Comparison of ENCODE assay signal across 24 cellular contexts in genomic region chr10:129761981-129762956, GRCh38.
DNase-seq lines count a peak whose midpoint lies in the region; ATAC-seq and TF ChIP-seq lines count a peak whose summit lies in the region.
"Had no signal": no experiment of that assay in that cellular context is flagged by ENCODE, and none has a peak within 500 bp of the region (broad histone marks: within the 10 kb centered on the region; RNA-seq: fewer than 3 reads in every experiment).

No MANE protein-coding gene starts in this region.

- H3K36me3 Mint-ChIP-seq in endodermal cell (ENCODE audit: low read depth) (peaks cover 3% of the 10 kb centered on the region), nephron progenitor cell (ENCODE audit: low read depth) (peaks cover 7% of the 10 kb centered on the region)

- H3K27ac ChIP-seq in right atrium auricular region (no peak overlapping the region), endodermal cell (ENCODE audit: low read depth, low read length) (no peak overlapping the region), vagina (no peak overlapping the region)
- H3K27ac ChIP-seq: dorsolateral prefrontal cortex, heart left ventricle, HL-60, skin epidermis had no signal

- ATAC-seq in left ventricle myocardium superior (no peak), HG02759 (IDR thresholded peaks at IDR 0.05; ENCODE audit: unreplicated experiment) (no peak)
- ATAC-seq: HCT116, heart left ventricle, SK-N-SH treated with all-trans-retinoic acid at 6 μM for 48 hours had no signal

- WGBS in endodermal cell (ENCODE audit: insufficient coverage in 1 of 2, insufficient read length in 1 of 2), 2 experiments = 72 to 80% methylated on average over 18 to 25 of the region's 25 CpGs

- DNase-seq in right atrium auricular region (ENCODE audit: low spot score) (peak; percentile 38), left ventricle myocardium superior (no peak), endodermal cell (peak; percentile 81), nephron progenitor cell (no peak), vagina (ENCODE audit: extremely low spot score in 2 of 2) (peak; percentile 34 to 42)
- no peak for DNase-seq in effector CD8-positive, alpha-beta T cell (lab: John Stamatoyannopoulos, UW)
- DNase-seq in stimulated activated CD4-positive, alpha-beta T cell treated with anti-CD3 and anti-CD28 coated beads, Interleukin-4, amount 100 ng/mL, for 1 hour = no peak
- DNase-seq: ACHN; activated CD4-positive, alpha-beta T cell treated with anti-CD3 and anti-CD28 coated beads for 4 hours; DND-41; IMR-90; NCI-H1092 treated with DMSO at 0.1 percent for 48 hours; NCI-H2081; NCI-H226; stimulated activated CD4-positive, alpha-beta T cell treated with anti-CD3 and anti-CD28 coated beads, Interleukin-1b, Interleukin-23, amount 100 ng/mL, for 48 hours had no signal

- no peak overlapping the region for H3K27ac Mint-ChIP-seq in endodermal cell
- peak overlapping the region; percentile 48 for H3K27ac Mint-ChIP-seq in nephron progenitor cell
- H3K27ac Mint-ChIP-seq: activated naive CD8-positive, alpha-beta T cell had no signal

- intact Hi-C loops in left ventricle myocardium superior (cut with micrococcal nuclease) (no loop called here), vagina (cut with DNase I) (no loop called here)

- H3K27me3 ChIP-seq in right atrium auricular region (no peaks in the 10 kb centered on the region), endodermal cell (ENCODE audit: control insufficient read depth, insufficient read depth, low read length, poor library complexity, severe bottlenecking) (no peaks in the 10 kb centered on the region), vagina (no peaks in the 10 kb centered on the region)
- H3K27me3 ChIP-seq: dorsolateral prefrontal cortex, heart left ventricle had no signal

- no peak for TF ChIP-seq CTCF in right atrium auricular region (IDR thresholded peaks at IDR 0.05)
- no peak for TF ChIP-seq CTCF in endodermal cell (conservative IDR thresholded peaks at IDR 0.05)
- no peak for TF ChIP-seq CTCF in nephron progenitor cell (IDR thresholded peaks at IDR 0.05)
- TF ChIP-seq CTCF in vagina (IDR thresholded peaks at IDR 0.05) = no peak

- peaks cover 1% of the 10 kb centered on the region for H3K27me3 Mint-ChIP-seq in endodermal cell (ENCODE audit: insufficient read depth)
- peaks cover 9% of the 10 kb centered on the region for H3K27me3 Mint-ChIP-seq in nephron progenitor cell (ENCODE audit: low read depth, poor library complexity)
- H3K27me3 Mint-ChIP-seq: activated naive CD8-positive, alpha-beta T cell; central memory CD8-positive, alpha-beta T cell had no signal

- H3K9me3 Mint-ChIP-seq in endodermal cell (no peaks in the 10 kb centered on the region), nephron progenitor cell (no peaks in the 10 kb centered on the region)
- H3K9me3 Mint-ChIP-seq: central memory CD8-positive, alpha-beta T cell had no signal

- H3K36me3 ChIP-seq in right atrium auricular region (no peaks in the 10 kb centered on the region), endodermal cell (ENCODE audit: control insufficient read depth, insufficient read depth, low read length) (no peaks in the 10 kb centered on the region), vagina (peaks cover 0 to 6% of the 10 kb centered on the region in 2 donors)

- H3K4me3 ChIP-seq in right atrium auricular region (no peak overlapping the region), endodermal cell (ENCODE audit: low read length) (no peak overlapping the region), vagina (no peak overlapping the region)
- H3K4me3 ChIP-seq: dorsolateral prefrontal cortex, heart left ventricle, skin epidermis had no signal

- H3K4me3 Mint-ChIP-seq in endodermal cell (no peak overlapping the region), nephron progenitor cell (no peak overlapping the region)
- H3K4me3 Mint-ChIP-seq: activated naive CD8-positive, alpha-beta T cell; central memory CD8-positive, alpha-beta T cell had no signal

- no peak for TF ChIP-seq POLR2A in vagina (IDR thresholded peaks at IDR 0.05)

- no peak overlapping the region for H3K9ac ChIP-seq in endodermal cell (ENCODE audit: extremely low read depth, low read length, poor library complexity, severe bottlenecking)

- peaks cover 24% of the 10 kb centered on the region for H3K4me1 Mint-ChIP-seq in endodermal cell
- H3K4me1 Mint-ChIP-seq in nephron progenitor cell = peaks cover 14% of the 10 kb centered on the region
- H3K4me1 Mint-ChIP-seq: central memory CD8-positive, alpha-beta T cell had no signal

- no peaks in the 10 kb centered on the region for H3K9me3 ChIP-seq in right atrium auricular region
- H3K9me3 ChIP-seq in endodermal cell (ENCODE audit: control insufficient read depth, low read length) = no peaks in the 10 kb centered on the region
- H3K9me3 ChIP-seq in vagina = no peaks in the 10 kb centered on the region
- H3K9me3 ChIP-seq: heart left ventricle had no signal

- no peaks in the 10 kb centered on the region for H3K4me1 ChIP-seq in right atrium auricular region
- peaks cover 11% of the 10 kb centered on the region for H3K4me1 ChIP-seq in endodermal cell (ENCODE audit: control insufficient read depth, insufficient read depth, low read length)
- H3K4me1 ChIP-seq in vagina = peaks cover 11% of the 10 kb centered on the region

Comparison
In these comparisons a context has a peak if more than half of its experiments do, and no peak if none do; other contexts are left out.
1. DNase-seq: peak in right atrium auricular region (single experiment), endodermal cell (single experiment) and vagina (2 of 2); none in left ventricle myocardium superior (single experiment), nephron progenitor cell (single experiment), effector CD8-positive, alpha-beta T cell (single experiment) and stimulated activated CD4-positive, alpha-beta T cell treated with anti-CD3 and anti-CD28 coated beads, Interleukin-4, amount 100 ng/mL, for 1 hour (single experiment).